In genomic region chr7:44981035-44981706, GRCh38 we compare ENCODE assay signal across 10 cellular contexts. TPM values are rescaled to one million over a fixed set of nuclear protein-coding genes. Genes with fewer than 3 reads are reported as not detected.
DNase-seq lines count a peak whose midpoint lies in the region; ATAC-seq and TF ChIP-seq lines count a peak whose summit lies in the region.
"Had no signal": no experiment of that assay in that cellular context is flagged by ENCODE, and none has a peak within 500 bp of the region (broad histone marks: within the 10 kb centered on the region; RNA-seq: fewer than 3 reads in every experiment).

No MANE protein-coding gene starts in this region.

- H3K27ac ChIP-seq in Karpas-422 (ENCODE audit: low read length) (peak overlapping the region; percentile 95), colonic mucosa (peak overlapping the region; percentile 65), thoracic aorta (peak overlapping the region; percentile 53 to 64), SJCRH30 (no peak overlapping the region)

- peaks cover 47% of the 10 kb centered on the region for H3K79me2 ChIP-seq in Karpas-422 (ENCODE audit: low read length)

- H3K27me3 ChIP-seq in Karpas-422 (ENCODE audit: low read length) (no peaks in the 10 kb centered on the region), colonic mucosa (no peaks in the 10 kb centered on the region), thoracic aorta (replicated peaks; ENCODE audit: insufficient read depth) (no peaks in the 10 kb centered on the region), SJCRH30 (no peaks in the 10 kb centered on the region)

- no peak for ATAC-seq in thoracic aorta (ENCODE audit: insufficient number of reproducible peaks, low FRiP score, low read depth)
- ATAC-seq in GM19452 (IDR thresholded peaks at IDR 0.05; ENCODE audit: unreplicated experiment) = no peak
- no peak for ATAC-seq in HG02840 (IDR thresholded peaks at IDR 0.05; ENCODE audit: low FRiP score, unreplicated experiment)

- H2AFZ ChIP-seq in Karpas-422 (ENCODE audit: low read length) = no peak overlapping the region

- TF ChIP-seq CTCF in colonic mucosa (IDR thresholded peaks at IDR 0.05) = no peak
- TF ChIP-seq CTCF in thoracic aorta (IDR thresholded peaks at IDR 0.05) = no peak

- H4K20me1 ChIP-seq in Karpas-422 (ENCODE audit: insufficient read depth, low read depth, low read length) = peaks cover 33% of the 10 kb centered on the region

- H3K4me1 ChIP-seq in Karpas-422 (ENCODE audit: low read length) = peaks cover 95% of the 10 kb centered on the region
- no peaks in the 10 kb centered on the region for H3K4me1 ChIP-seq in colonic mucosa
- peaks cover 9 to 32% of the 10 kb centered on the region in 2 donors for H3K4me1 ChIP-seq in thoracic aorta (ENCODE audit: control insufficient read depth in 1 of 2, low read depth in 2 of 2)
- peaks cover 8% of the 10 kb centered on the region for H3K4me1 ChIP-seq in SJCRH30

- H3K4me2 ChIP-seq in Karpas-422 (ENCODE audit: low read depth, low read length, poor library complexity, severe bottlenecking) = peak overlapping the region; percentile 98

- peak overlapping the region; percentile 62 for H3K9ac ChIP-seq in Karpas-422 (ENCODE audit: low read length)
- no peak overlapping the region for H3K9ac ChIP-seq in colonic mucosa (ENCODE audit: low read depth in 2 of 2, low read length in 2 of 2)

- H3K9me2 ChIP-seq in Karpas-422 (replicated peaks; ENCODE audit: insufficient read depth, low read length) = no peaks in the 10 kb centered on the region

- intact Hi-C loops in colonic mucosa (cut with DNase I) = loop anchor here (5.0 kb wide), 1 partner anchor 136 kb away; no protein-coding TSS in a partner anchor

- H3K36me3 ChIP-seq in Karpas-422 (ENCODE audit: insufficient read depth, low read length) (peaks cover 46% of the 10 kb centered on the region), colonic mucosa (no peaks in the 10 kb centered on the region), thoracic aorta (peaks cover 11% of the 10 kb centered on the region), SJCRH30 (peaks cover 42% of the 10 kb centered on the region)

- DNase-seq in activated CD8-positive, alpha-beta memory T cell treated with anti-CD3 and anti-CD28 coated beads for 24 hours = peak; percentile 85
- no peak for DNase-seq in activated CD8-positive, alpha-beta memory T cell treated with anti-CD3 and anti-CD28 coated beads, Interleukin-2, amount 50 U/mL, for 4 hours
- DNase-seq in Karpas-422 (peak; percentile 77), colonic mucosa (no peak), thoracic aorta (ENCODE audit: low spot score) (no peak), SJCRH30 (no peak)
- DNase-seq: NCI-H1417 had no signal

- H3K4me3 ChIP-seq in Karpas-422 (ENCODE audit: low read length) (peak overlapping the region; percentile 49; the same call in 1 of the 2 replicates), colonic mucosa (no peak overlapping the region), thoracic aorta (peak overlapping the region; percentile 26), SJCRH30 (no peak overlapping the region)

- H3K9me3 ChIP-seq in Karpas-422 (ENCODE audit: low read length) (no peaks in the 10 kb centered on the region), colonic mucosa (no peaks in the 10 kb centered on the region), thoracic aorta (no peaks in the 10 kb centered on the region), SJCRH30 (replicated peaks) (no peaks in the 10 kb centered on the region)

RNA-seq across cellular contexts. Expression of gene MYO1G, which starts 2.4 kb away (rescaled TPM):
- total RNA-seq in Karpas-422 (2014; rRNA removed; shearing (Covaris generic); ENCODE audit: low replicate concordance) = 62.4 and 130 TPM in 2 replicates
- total RNA-seq in colonic mucosa = 1 to 10 TPM; 2.1 to 3.6 TPM
- total RNA-seq in thoracic aorta = 10 to 100 TPM in 1 of 2 donors, 1 to 10 TPM in 1; 2.0 to 13.8 TPM
- 0.30 and 0.33 TPM in 2 replicates for total RNA-seq in SJCRH30 (2014; rRNA removed; shearing (Covaris generic))
- total RNA-seq: renal cortical epithelial cell had no signal

RNA-seq across cellular contexts. Expression of gene CCM2, which starts 18.8 kb away (rescaled TPM):
- total RNA-seq in Karpas-422 (2014; rRNA removed; shearing (Covaris generic); ENCODE audit: low replicate concordance) = 42.5 and 78.8 TPM in 2 replicates
- total RNA-seq in colonic mucosa (10 to 100 TPM; 34.8 to 38.0 TPM), thoracic aorta (10 to 100 TPM; 43.0 to 49.7 TPM)
- 26.2 and 28.3 TPM in 2 replicates for total RNA-seq in SJCRH30 (2014; rRNA removed; shearing (Covaris generic))

Comparison
In these comparisons a context has a peak if more than half of its experiments do, and no peak if none do; other contexts are left out.
1. DNase-seq: peak in activated CD8-positive, alpha-beta memory T cell treated with anti-CD3 and anti-CD28 coated beads for 24 hours (single experiment) and Karpas-422 (single experiment); none in activated CD8-positive, alpha-beta memory T cell treated with anti-CD3 and anti-CD28 coated beads, Interleukin-2, amount 50 U/mL, for 4 hours (single experiment), colonic mucosa (single experiment), thoracic aorta (single experiment) and SJCRH30 (0 of 2).
2. H3K4me3 ChIP-seq: peak in Karpas-422 (single experiment) and thoracic aorta (single experiment); none in colonic mucosa (single experiment) and SJCRH30 (single experiment).